Comparison of ENCODE assay signal across 1 cellular context in the genomic region with DNA sequence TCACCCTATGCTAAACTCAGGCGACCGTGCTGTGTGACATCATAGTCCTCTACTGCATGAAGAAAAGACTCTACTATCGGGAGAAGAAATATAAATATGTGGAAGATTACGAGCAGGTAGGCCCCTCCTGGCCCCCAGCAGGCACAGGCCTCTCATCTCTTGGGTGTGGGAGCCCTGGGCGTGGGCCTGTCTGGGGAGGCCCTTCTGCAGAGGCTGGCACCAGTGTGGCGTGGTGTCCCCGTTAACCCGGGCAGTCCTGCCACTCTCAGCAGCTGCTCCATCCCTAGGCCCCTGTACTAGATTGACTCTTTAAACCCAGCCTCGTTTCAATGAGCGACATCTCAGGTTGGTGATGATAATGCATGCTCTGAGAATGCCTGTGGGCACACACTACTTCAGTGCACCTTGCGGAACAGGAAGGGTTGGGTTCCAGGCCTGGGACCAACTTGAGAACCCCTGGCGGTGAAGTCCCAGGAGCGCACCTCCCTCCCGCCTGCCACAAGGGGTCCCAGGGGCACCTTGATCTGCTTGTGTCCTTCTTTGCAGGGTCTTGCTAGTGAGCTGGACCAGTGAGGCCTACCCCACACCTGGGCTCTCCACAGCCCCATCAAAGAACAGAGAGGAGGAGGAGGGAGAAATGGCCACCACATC.
TF ChIP-seq lines count a peak whose summit lies in the region.

No MANE protein-coding gene starts in this region.

TF ChIP-seq in H1, 55 proteins besides CTCF, POLR2A, EP300 and RAD21:
- TF ChIP-seq CEBPB (IDR thresholded peaks at IDR 0.05; ENCODE audit: low read depth, low read length) (no peak), PHF8 (conservative IDR thresholded peaks at IDR 0.05; ENCODE audit: low read depth, low read length) (no peak), CBX8 (IDR thresholded peaks at IDR 0.05; ENCODE audit: borderline replicate concordance, low read depth, low read length) (no peak), KDM1A (IDR thresholded peaks at IDR 0.05; ENCODE audit: borderline replicate concordance, low read length) (no peak), HDAC2 (IDR thresholded peaks at IDR 0.05; ENCODE audit: borderline replicate concordance in 1 of 2, low read depth in 2 of 2, low read length in 2 of 2) (no peak)
